ENCODE assay signal across 21 cellular contexts in genomic region chr19:51226068-51226467, GRCh38. TPM values are rescaled to one million over a fixed set of nuclear protein-coding genes. Genes with fewer than 3 reads are reported as not detected.
DNase-seq lines count a peak whose midpoint lies in the region; ATAC-seq and TF ChIP-seq lines count a peak whose summit lies in the region.
"Had no signal": no experiment of that assay in that cellular context is flagged by ENCODE, and none has a peak within 500 bp of the region (broad histone marks: within the 10 kb centered on the region; RNA-seq: fewer than 3 reads in every experiment).

No MANE protein-coding gene starts in this region.

- H3K27ac ChIP-seq in left ventricle myocardium inferior (replicated peaks) (no peak overlapping the region), coronary artery (no peak overlapping the region)
- H3K27ac ChIP-seq: neural progenitor cell, RWPE1, transverse colon, VCaP had no signal

- no peaks in the 10 kb centered on the region for H3K36me3 ChIP-seq in left ventricle myocardium inferior
- H3K36me3 ChIP-seq: neural progenitor cell, transverse colon had no signal

- peak overlapping the region; percentile 44 for H3K4me3 ChIP-seq in left ventricle myocardium inferior
- H3K4me3 ChIP-seq in coronary artery, result peak overlapping the region; percentile 51
- H3K4me3 ChIP-seq: mucosa of descending colon, neural progenitor cell had no signal

- ATAC-seq in left cardiac atrium, result no peak
- no peak for ATAC-seq in HG03521 (IDR thresholded peaks at IDR 0.05; ENCODE audit: unreplicated experiment)
- ATAC-seq: mucosa of descending colon; stimulated activated naive CD8-positive, alpha-beta T cell treated with anti-CD3 and anti-CD28 coated beads, Interleukin-15, Interleukin-2, amounts not matched to agents 100 U/mL and 50 U/mL, for 24 hours had no signal

- intact Hi-C loops in left ventricle myocardium inferior (cut with micrococcal nuclease), result no loop called here
- intact Hi-C loops in left cardiac atrium (cut with DNase I), result no loop called here

- H3K9me3 ChIP-seq in left ventricle myocardium inferior (replicated peaks), result peaks cover 14% of the 10 kb centered on the region
- H3K9me3 ChIP-seq: mucosa of descending colon, transverse colon had no signal

- DNase-seq in left ventricle myocardium inferior (no peak), left cardiac atrium (no peak), MV-4-11 (lab: John Stamatoyannopoulos, UW) (peak; percentile 32), coronary artery (ENCODE audit: low spot score) (no peak), NCI-H2196 (lab: John Stamatoyannopoulos, UW; ENCODE audit: unreplicated experiment) (no peak), RPMI8226 (no peak)
- DNase-seq: activated T-cell treated with anti-CD3 and anti-CD28 coated beads, Interleukin-2, amount 50 U/mL, for 48 hours; DND-41; H9; mucosa of descending colon; NCI-H1436 treated with DMSO at 0.1 percent for 48 hours; NCI-H524 treated with DMSO at 0.1 percent for 48 hours; stimulated activated naive CD8-positive, alpha-beta T cell treated with anti-CD3 and anti-CD28 coated beads, Interleukin-15, Interleukin-2, amounts not matched to agents 100 U/mL and 50 U/mL, for 24 hours; transverse colon had no signal

- peaks cover 21% of the 10 kb centered on the region for H3K27me3 ChIP-seq in left ventricle myocardium inferior (ENCODE audit: low read depth)
- H3K27me3 ChIP-seq: neural progenitor cell had no signal

- no peak for TF ChIP-seq CTCF in left ventricle myocardium inferior (IDR thresholded peaks at IDR 0.05; ENCODE audit: borderline replicate concordance)
- no peak for TF ChIP-seq CTCF in coronary artery (IDR thresholded peaks at IDR 0.05)

- H3K4me1 ChIP-seq in left ventricle myocardium inferior, result no peaks in the 10 kb centered on the region
- H3K4me1 ChIP-seq: neural progenitor cell, transverse colon had no signal

RNA-seq across cellular contexts. Expression of gene CD33, which starts 1.2 kb away (rescaled TPM):
- total RNA-seq in left ventricle myocardium inferior, result 3.0 TPM
- 10 to 100 TPM in 1 of 2 donors, 1 to 10 TPM in 1; 3.2 to 11.4 TPM for total RNA-seq in left cardiac atrium
- total RNA-seq: fibroblast of lung, glomerular endothelial cell, pulmonary artery endothelial cell had no signal

RNA-seq across cellular contexts. Expression of gene SIGLECL1, which starts 24.8 kb away (rescaled TPM):
- not detected for total RNA-seq in left ventricle myocardium inferior
- total RNA-seq in left cardiac atrium, result not detected
- total RNA-seq: fibroblast of lung, glomerular endothelial cell, H9, mucosa of descending colon, pulmonary artery endothelial cell, transverse colon had no signal
